ENCODE assay signal across 8 cellular contexts in genomic region chr2:157439792-157440186, GRCh38. TPM values are rescaled to one million over a fixed set of nuclear protein-coding genes. Genes with fewer than 3 reads are reported as not detected.
DNase-seq lines count a peak whose midpoint lies in the region; ATAC-seq lines count a peak whose summit lies in the region.

No MANE protein-coding gene starts in this region.

- H3K27me3 Mint-ChIP-seq in activated CD8-positive, alpha-beta memory T cell treated with anti-CD3 and anti-CD28 coated beads, Interleukin-2, amount 10 ng/mL, durations not matched to agents 7 days and 5 days: no peaks in the 10 kb centered on the region

- H3K36me3 Mint-ChIP-seq in activated CD8-positive, alpha-beta memory T cell treated with anti-CD3 and anti-CD28 coated beads, Interleukin-2, amount 10 ng/mL, durations not matched to agents 7 days and 5 days: peaks cover 88% of the 10 kb centered on the region

- peak; percentile 40 for ATAC-seq in HG03342 (IDR thresholded peaks at IDR 0.05; ENCODE audit: unreplicated experiment)
- ATAC-seq in activated CD8-positive, alpha-beta memory T cell treated with anti-CD3 and anti-CD28 coated beads, Interleukin-2, amount 10 ng/mL, durations not matched to agents 7 days and 5 days: peak; percentile 49

- H3K4me3 Mint-ChIP-seq in activated CD8-positive, alpha-beta memory T cell treated with anti-CD3 and anti-CD28 coated beads, Interleukin-2, amount 10 ng/mL, durations not matched to agents 7 days and 5 days: peak overlapping the region; percentile 100

- peak overlapping the region; percentile 98 for H3K27ac Mint-ChIP-seq in activated CD8-positive, alpha-beta memory T cell treated with anti-CD3 and anti-CD28 coated beads, Interleukin-2, amount 10 ng/mL, durations not matched to agents 7 days and 5 days

- DNase-seq in stimulated activated CD4-positive, alpha-beta T cell treated with anti-CD3 and anti-CD28 coated beads, Interleukin-12 subunit alpha, Interleukin-12 subunit beta, amount 100 ng/mL, for 48 hours (ENCODE audit: low read depth in 2 of 3, low spot score in 1 of 3): peak in 2 of 3 donors; percentile 46 to 59
- no peak for DNase-seq in stimulated activated CD4-positive, alpha-beta T cell treated with anti-CD3 and anti-CD28 coated beads, Interleukin-2, amount 100 ng/mL, for 48 hours
- peak; percentile 78 for DNase-seq in activated CD8-positive, alpha-beta memory T cell treated with anti-CD3 and anti-CD28 coated beads, Interleukin-2, amount 10 ng/mL, durations not matched to agents 7 days and 5 days
- peak; percentile 27 to 53 for DNase-seq in stimulated activated CD4-positive, alpha-beta T cell treated with anti-CD3 and anti-CD28 coated beads, Interleukin-4, amount 100 ng/mL, for 4 hours
- DNase-seq in cerebellar nuclear complex (lab: John Stamatoyannopoulos, UW) (no peak), COLO668 (lab: John Stamatoyannopoulos, UW; ENCODE audit: unreplicated experiment) (no peak), RKO (ENCODE audit: low spot score) (no peak)

- peaks cover 26% of the 10 kb centered on the region for H3K4me1 Mint-ChIP-seq in activated CD8-positive, alpha-beta memory T cell treated with anti-CD3 and anti-CD28 coated beads, Interleukin-2, amount 10 ng/mL, durations not matched to agents 7 days and 5 days

- H3K9me3 Mint-ChIP-seq in activated CD8-positive, alpha-beta memory T cell treated with anti-CD3 and anti-CD28 coated beads, Interleukin-2, amount 10 ng/mL, durations not matched to agents 7 days and 5 days (ENCODE audit: low read depth): no peaks in the 10 kb centered on the region

- CTCF ChIA-PET in activated CD8-positive, alpha-beta memory T cell treated with anti-CD3 and anti-CD28 coated beads, Interleukin-2, amount 10 ng/mL, durations not matched to agents 7 days and 5 days (lab: Charles Lee): interaction anchor here (0.9 to 5.4 kb wide), 15 partner anchors 9 to 437 kb away, joined by 3 to 25 read pairs (median 4); partner anchors contain the start of genes ACVR1, ACVR1C and ERMN

RNA-seq across cellular contexts. Expression of gene CYTIP, which starts 4.1 kb away (rescaled TPM):
- 100 to 1,000 TPM; 231 to 343 TPM for total RNA-seq in activated CD8-positive, alpha-beta memory T cell treated with anti-CD3 and anti-CD28 coated beads, Interleukin-2, amount 10 ng/mL, durations not matched to agents 7 days and 5 days

Comparison
In these comparisons a context has a peak if more than half of its experiments do, and no peak if none do; other contexts are left out.
1. DNase-seq: peak in stimulated activated CD4-positive, alpha-beta T cell treated with anti-CD3 and anti-CD28 coated beads, Interleukin-12 subunit alpha, Interleukin-12 subunit beta, amount 100 ng/mL, for 48 hours (2 of 3), activated CD8-positive, alpha-beta memory T cell treated with anti-CD3 and anti-CD28 coated beads, Interleukin-2, amount 10 ng/mL, durations not matched to agents 7 days and 5 days (single experiment) and stimulated activated CD4-positive, alpha-beta T cell treated with anti-CD3 and anti-CD28 coated beads, Interleukin-4, amount 100 ng/mL, for 4 hours (2 of 2); none in stimulated activated CD4-positive, alpha-beta T cell treated with anti-CD3 and anti-CD28 coated beads, Interleukin-2, amount 100 ng/mL, for 48 hours (0 of 2), cerebellar nuclear complex (0 of 2), COLO668 (single experiment) and RKO (single experiment).